In the genomic region with DNA sequence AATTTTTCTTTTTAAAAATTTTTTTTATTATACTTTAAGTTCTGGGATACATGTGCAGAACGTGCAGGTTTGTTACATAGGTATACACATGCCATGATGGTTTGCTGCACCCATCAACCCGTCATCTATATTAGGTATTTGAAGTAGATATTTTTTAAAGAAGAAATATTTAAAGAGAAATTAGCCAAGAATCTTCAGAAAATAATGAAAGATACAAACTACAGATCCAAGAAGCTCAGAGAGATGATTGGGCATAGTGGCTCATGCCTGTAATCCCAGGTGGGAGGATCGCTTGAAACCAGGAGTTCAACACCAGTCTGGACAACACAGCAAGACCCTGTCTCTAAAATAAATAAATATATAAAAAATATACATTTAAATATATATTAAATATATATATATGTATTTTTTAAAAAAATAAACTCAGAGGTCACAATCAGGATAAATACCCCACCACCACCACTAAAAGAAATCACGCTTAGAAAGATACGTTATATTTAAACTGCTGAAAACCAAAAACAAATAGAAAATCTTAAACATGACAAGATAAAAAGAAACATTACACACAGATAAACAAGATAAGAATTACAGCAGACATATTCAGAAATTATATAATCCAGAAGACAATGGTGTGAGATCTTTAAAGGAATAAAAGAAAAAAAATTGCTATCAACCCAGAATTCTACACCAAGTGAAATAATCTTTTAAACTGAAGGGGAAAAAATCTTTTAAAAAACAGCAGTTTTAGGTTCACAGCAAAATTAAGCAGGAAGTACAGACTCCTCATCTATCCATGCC, we compare ENCODE assay signal across 9 cellular contexts. TPM values are rescaled to one million over a fixed set of nuclear protein-coding genes. Genes with fewer than 3 reads are reported as not detected.
"Had no signal": no experiment of that assay in that cellular context is flagged by ENCODE, and none has a peak within 500 bp of the region (broad histone marks: within the 10 kb centered on the region; RNA-seq: fewer than 3 reads in every experiment).

No MANE protein-coding gene starts in this region.

- H3K36me3 Mint-ChIP-seq: IgD-negative memory B cell had no signal

- H3K4me2 ChIP-seq: KMS-11 had no signal

- H3K27ac ChIP-seq: HL-60, KMS-11 had no signal

- H3K9ac ChIP-seq: KMS-11 had no signal

- FAIRE-seq: HepG2, HTR-8/SVneo had no signal

- H3K4me3 Mint-ChIP-seq: IgD-negative memory B cell had no signal

- DNase-seq: IMR-90, KBM-7, KG1 had no signal

- ATAC-seq: HepG2 had no signal

RNA-seq across cellular contexts. Expression of a gene that starts 57.5 kb away (rescaled TPM):
- total RNA-seq: HepG2, HT1080, IMR-90 had no signal
- polyA plus RNA-seq: HepG2, IgD-negative memory B cell had no signal
